ENCODE assay signal across 8 cellular contexts in genomic region chr3:186570096-186570940, GRCh38. TPM values are rescaled to one million over a fixed set of nuclear protein-coding genes. Genes with fewer than 3 reads are reported as not detected.
DNase-seq lines count a peak whose midpoint lies in the region; ATAC-seq, FAIRE-seq and TF ChIP-seq lines count a peak whose summit lies in the region.

Gene DNAJB11, plus strand, starts transcription at chr3:186570720. Its CDS starts 178 bp downstream, at chr3:186570898.

- H3K79me2 ChIP-seq in OCI-LY7 (ENCODE audit: insufficient read depth, low read depth, low read length) = peaks cover 84% of the 10 kb centered on the region

- CTCF ChIA-PET in OCI-LY7 (lab: Charles Lee; ENCODE audit: unreplicated experiment) = interaction anchor here (0.5 to 1.7 kb wide), 5 partner anchors 41 to 627 kb away, joined by 3 to 6 read pairs (median 4); no protein-coding TSS in a partner anchor

- H3K27ac Mint-ChIP-seq in endothelial cell (ENCODE audit: unreplicated experiment) = peak within 1 kb of the TSS; percentile 93
- peak within 1 kb of the TSS; percentile 99 for H3K27ac Mint-ChIP-seq in mesothelial cell of epicardium

- BruUV-seq in OCI-LY7 (replicated peaks; lab: Mats Ljungman, UMichigan) = no TSS peak

- peak within 1 kb of the TSS; percentile 42; the same call in 1 of the 2 replicates for H2AFZ ChIP-seq in OCI-LY7 (ENCODE audit: low read length)

- no peaks in the 10 kb centered on the region for H3K9me3 Mint-ChIP-seq in endothelial cell (ENCODE audit: unreplicated experiment)
- H3K9me3 Mint-ChIP-seq in mesothelial cell of epicardium = no peaks in the 10 kb centered on the region

- H3K9me2 ChIP-seq in OCI-LY7 (ENCODE audit: insufficient read depth, low read length) = no peaks in the 10 kb centered on the region

- intact Hi-C loops in OCI-LY7 (cut with micrococcal nuclease; ENCODE audit: unreplicated experiment) = loop anchor here (2.0 kb wide), 1 partner anchor 212 kb away; the partner anchor contains the start of gene EIF4A2

- H4K20me1 ChIP-seq in OCI-LY7 (ENCODE audit: insufficient read depth, low read length) = no peaks in the 10 kb centered on the region

- no peaks in the 10 kb centered on the region for H3K9me3 ChIP-seq in OCI-LY7 (ENCODE audit: low read length)

- peak; percentile 85 for ATAC-seq in GM21526 (IDR thresholded peaks at IDR 0.05; ENCODE audit: low FRiP score, unreplicated experiment)

- H3K4me3 ChIP-seq in OCI-LY7 (ENCODE audit: low read depth, low read length, poor library complexity, severe bottlenecking) = peak within 1 kb of the TSS; percentile 84

- TF ChIP-seq CTCF in D721Med (IDR thresholded peaks at IDR 0.05; ENCODE audit: insufficient read depth, missing control alignments) (no peak), OCI-LY7 (conservative IDR thresholded peaks at IDR 0.05; ENCODE audit: low read length) (no peak), endothelial cell (IDR thresholded peaks at IDR 0.05; ENCODE audit: unreplicated experiment) (no peak), mesothelial cell of epicardium (IDR thresholded peaks at IDR 0.05; ENCODE audit: unreplicated experiment) (no peak)

- peaks cover 34% of the 10 kb centered on the region for H3K4me1 ChIP-seq in OCI-LY7 (ENCODE audit: insufficient read depth, low read length, poor library complexity, severe bottlenecking)

- POLR2A ChIA-PET in OCI-LY7 (lab: Charles Lee) = interaction anchor here (0.6 to 2.7 kb wide), 26 partner anchors 9 to 1544 kb away, joined by 3 to 18 read pairs (median 4); partner anchors contain the start of genes EIF4A2, RFC4 and TRA2B

- H3K27ac ChIP-seq in OCI-LY7 (ENCODE audit: low read depth, low read length, poor library complexity, severe bottlenecking) = peak within 1 kb of the TSS; percentile 60

- H3K4me1 Mint-ChIP-seq in endothelial cell (ENCODE audit: unreplicated experiment) (peaks cover 25% of the 10 kb centered on the region), mesothelial cell of epicardium (peaks cover 32% of the 10 kb centered on the region)

- DNase-seq in D721Med (ENCODE audit: insufficient read length, low spot score) (peak; percentile 88), HuH-7.5 (ENCODE audit: low spot score) (peak; percentile 95), OCI-LY7 (ENCODE audit: low spot score) (peak; percentile 100), activated T-cell treated with anti-CD3 and anti-CD28 coated beads for 1 hour (ENCODE audit: low read depth) (peak; percentile 93), endothelial cell (ENCODE audit: low spot score) (peak; percentile 96), mesothelial cell of epicardium (ENCODE audit: low spot score in 2 of 2, unreplicated experiment in 2 of 2) (peak; percentile 97 to 98)
- peak; percentile 98 to 99 for DNase-seq in stimulated activated CD8-positive, alpha-beta memory T cell treated with anti-CD3 and anti-CD28 coated beads, Interleukin-15, amount 100 ng/mL, for 48 hours (ENCODE audit: low read depth in 2 of 2)

- H3K36me3 Mint-ChIP-seq in endothelial cell (ENCODE audit: low read depth, unreplicated experiment) (peaks cover 12% of the 10 kb centered on the region), mesothelial cell of epicardium (peaks cover 5% of the 10 kb centered on the region)

- peak within 1 kb of the TSS; percentile 93 for H3K4me2 ChIP-seq in OCI-LY7 (ENCODE audit: low read length)

- H3K27me3 Mint-ChIP-seq in endothelial cell (ENCODE audit: unreplicated experiment) (peaks cover 5% of the 10 kb centered on the region), mesothelial cell of epicardium (ENCODE audit: low read depth) (no peaks in the 10 kb centered on the region)

- H3K4me3 Mint-ChIP-seq in endothelial cell (ENCODE audit: unreplicated experiment) = peak within 1 kb of the TSS; percentile 99
- peak within 1 kb of the TSS; percentile 80 for H3K4me3 Mint-ChIP-seq in mesothelial cell of epicardium

- no peak for FAIRE-seq in D721Med (lab: Jason Lieb, UNC)

- peaks cover 37% of the 10 kb centered on the region for H3K36me3 ChIP-seq in OCI-LY7 (ENCODE audit: insufficient read depth, low read length)

RNA-seq across cellular contexts. Expression of gene DNAJB11, which starts in this region (rescaled TPM):
- total RNA-seq in OCI-LY7 (2014; rRNA removed; shearing (Covaris generic)) = 73.0 and 78.7 TPM in 2 replicates
- total RNA-seq in OCI-LY7 (2022) (53.2 and 61.1 TPM in 2 replicates), endothelial cell (ENCODE audit: unreplicated experiment) (71.2 TPM), mesothelial cell of epicardium (52.1 to 55.2 TPM (median 55.2 TPM) in 3 replicates)

Comparison
In these comparisons a context has a peak if more than half of its experiments do, and no peak if none do; other contexts are left out.
1. Peak in every context shown above with its lines: DNase-seq, ATAC-seq, H3K4me3 ChIP-seq and H3K27ac ChIP-seq.